ENCODE assay signal across 13 cellular contexts in genomic region chr6:148653138-148653776, GRCh38.
DNase-seq lines count a peak whose midpoint lies in the region.
"Had no signal": no experiment of that assay in that cellular context is flagged by ENCODE, and none has a peak within 500 bp of the region (broad histone marks: within the 10 kb centered on the region; RNA-seq: fewer than 3 reads in every experiment).

No MANE protein-coding gene starts in this region.

- peak; percentile 8 for DNase-seq in NCI-H1105 treated with DMSO at 0.1 percent for 48 hours (lab: John Stamatoyannopoulos, UW)
- no peak for DNase-seq in NCI-H1105 (lab: John Stamatoyannopoulos, UW)
- DNase-seq in HS-27A (ENCODE audit: low read depth): peak; percentile 8
- DNase-seq in RPMI7951 (ENCODE audit: low read depth): peak; percentile 15
- DNase-seq in left kidney (ENCODE audit: low read depth, low spot score): peak; percentile 32
- no peak for DNase-seq in AG08396 (ENCODE audit: low spot score)
- no peak for DNase-seq in 8988T
- DNase-seq in stimulated activated naive CD4-positive, alpha-beta T cell treated with Interleukin-2 at 50 U/mL for 16 hours (lab: John Stamatoyannopoulos, UW): no peak
- DNase-seq: activated CD4-positive, alpha-beta T cell treated with anti-CD3 and anti-CD28 coated beads for 4 hours; DMS79; left colon; NCI-H1436; NK-92 treated with Interleukin-12 subunit alpha and Interleukin-12 subunit beta, amount 100 ng/mL, for 24 hours had no signal

Comparison
In these comparisons a context has a peak if more than half of its experiments do, and no peak if none do; other contexts are left out.
1. DNase-seq: peak in NCI-H1105 treated with DMSO at 0.1 percent for 48 hours (single experiment), HS-27A (single experiment), RPMI7951 (single experiment) and left kidney (single experiment); none in NCI-H1105 (single experiment), AG08396 (single experiment), 8988T (single experiment) and stimulated activated naive CD4-positive, alpha-beta T cell treated with Interleukin-2 at 50 U/mL for 16 hours (single experiment).